In the genomic region with DNA sequence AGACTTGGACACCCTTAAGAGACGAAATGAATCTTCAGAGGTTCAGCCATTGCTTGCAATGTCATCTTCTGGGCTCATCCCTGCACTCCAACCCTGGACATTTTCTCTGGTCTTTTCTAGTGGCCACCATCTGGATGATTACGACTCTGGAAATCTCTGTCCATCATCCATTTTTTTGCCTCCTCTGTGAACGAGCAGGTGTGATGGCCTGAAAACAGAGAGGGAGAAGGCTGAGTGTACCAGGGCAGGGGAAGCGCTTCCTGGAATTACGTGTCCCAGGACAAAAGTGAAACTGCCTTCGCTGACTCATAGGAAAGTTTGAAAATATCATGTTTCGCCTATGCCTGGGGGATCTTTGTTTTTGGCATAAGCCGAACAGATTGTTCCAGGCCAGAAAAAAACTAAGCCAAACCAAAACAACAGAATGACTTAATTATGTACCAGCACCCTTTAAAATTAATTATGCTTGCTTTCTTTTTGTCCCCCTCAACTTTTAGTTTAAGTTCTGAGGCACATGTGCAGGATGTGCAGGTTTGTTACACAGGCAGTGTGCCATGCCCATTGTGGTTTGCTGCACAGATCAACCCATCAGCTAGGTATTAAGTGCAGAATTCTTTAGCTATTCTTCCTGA, we compare ENCODE assay signal across 7 cellular contexts. TPM values are rescaled to one million over a fixed set of nuclear protein-coding genes. Genes with fewer than 3 reads are reported as not detected.
DNase-seq lines count a peak whose midpoint lies in the region; ATAC-seq and TF ChIP-seq lines count a peak whose summit lies in the region.

No MANE protein-coding gene starts in this region.

- 34 to 37% methylated on average over 8 of the region's 8 CpGs for WGBS in heart right ventricle, 2 donors

- H3K27me3 ChIP-seq in KMS-11 (ENCODE audit: insufficient read depth, low read depth) (no peaks in the 10 kb centered on the region), heart right ventricle (no peaks in the 10 kb centered on the region)

- no peak for TF ChIP-seq CTCF in KMS-11 (conservative IDR thresholded peaks at IDR 0.05; ENCODE audit: low read depth, low read length)
- TF ChIP-seq CTCF in heart right ventricle (IDR thresholded peaks at IDR 0.05), result no peak

- H3K27ac ChIP-seq in KMS-11, result peak overlapping the region; percentile 63
- peak overlapping the region in 9 of 10 donors; percentile 30 to 83 (median 76) for H3K27ac ChIP-seq in heart right ventricle

- peak; percentile 47 for ATAC-seq in GM19397 (IDR thresholded peaks at IDR 0.05; ENCODE audit: unreplicated experiment)
- ATAC-seq in heart right ventricle, result peak; percentile 72 to 94 (median 86)
- no peak for ATAC-seq in GM21528 (IDR thresholded peaks at IDR 0.05; ENCODE audit: low FRiP score, unreplicated experiment)

- H3K9me3 ChIP-seq in heart right ventricle, result no peaks in the 10 kb centered on the region

- H3K4me1 ChIP-seq in KMS-11 (ENCODE audit: low read depth, poor library complexity, severe bottlenecking) (peaks cover 100% of the 10 kb centered on the region), heart right ventricle (peaks cover 8 to 65% (median 39%) of the 10 kb centered on the region in 9 donors)

- H3K79me2 ChIP-seq in KMS-11 (ENCODE audit: insufficient read depth, low read depth), result peaks cover 13% of the 10 kb centered on the region; the same call in 1 of the 2 replicates

- H3K4me2 ChIP-seq in KMS-11, result peak overlapping the region; percentile 55

- DNase-seq in activated effector memory CD4-positive, alpha-beta T cell treated with Interleukin-2 at 50 U/mL for 16 hours, result peak; percentile 4
- DNase-seq in heart right ventricle (peak in 1 of 2 donors; percentile 71), DMS79 (lab: John Stamatoyannopoulos, UW) (no peak)
- peak; percentile 46 to 59 for DNase-seq in stimulated activated CD4-positive, alpha-beta T cell treated with anti-CD3 and anti-CD28 coated beads, Interleukin-2, amount 100 ng/mL, for 24 hours

- no peaks in the 10 kb centered on the region for H4K20me1 ChIP-seq in KMS-11 (ENCODE audit: insufficient read depth)

- H3K36me3 ChIP-seq in KMS-11 (ENCODE audit: insufficient read depth), result no peaks in the 10 kb centered on the region
- no peaks in the 10 kb centered on the region for H3K36me3 ChIP-seq in heart right ventricle

- peak overlapping the region; percentile 25; the same call in 1 of the 2 replicates for H2AFZ ChIP-seq in KMS-11 (ENCODE audit: low read depth)

- intact Hi-C loops in heart right ventricle (cut with DNase I), result no loop called here

- H3K4me3 ChIP-seq in KMS-11 (IDR thresholded peaks at IDR 0.05; ENCODE audit: insufficient read depth, low read depth, low read length) (no peak overlapping the region), heart right ventricle (peak overlapping the region in 8 of 10 donors; percentile 8 to 34 (median 26))

- H3K9ac ChIP-seq in KMS-11, result no peak overlapping the region; the same call in 1 of the 2 replicates

RNA-seq across cellular contexts. Expression of a gene that starts 31.9 kb away (rescaled TPM):
- total RNA-seq in heart right ventricle, result 10 to 100 TPM in 6 of 10 donors, 1 to 10 TPM in 4; 1.9 to 33.0 (median 19.8) TPM
- polyA plus RNA-seq in heart right ventricle, result 1 to 10 TPM in 1 of 2 donors, under 1 TPM in 1; 0.46 to 1.2 TPM
